Comparison of ENCODE assay signal across 13 cellular contexts in genomic region chr2:238459081-238459629, GRCh38. TPM values are rescaled to one million over a fixed set of nuclear protein-coding genes. Genes with fewer than 3 reads are reported as not detected.
DNase-seq lines count a peak whose midpoint lies in the region; ATAC-seq and TF ChIP-seq lines count a peak whose summit lies in the region.
"Had no signal": no experiment of that assay in that cellular context is flagged by ENCODE, and none has a peak within 500 bp of the region (broad histone marks: within the 10 kb centered on the region; RNA-seq: fewer than 3 reads in every experiment).

No MANE protein-coding gene starts in this region.

- TF ChIP-seq POLR2A in gastrocnemius medialis (IDR thresholded peaks at IDR 0.05) = no peak

- H3K4me3 ChIP-seq in gastrocnemius medialis = peak overlapping the region in 1 of 4 donors; percentile 18
- H3K4me3 ChIP-seq: GM12878, suprapubic skin had no signal

- H3K36me3 ChIP-seq in gastrocnemius medialis = no peaks in the 10 kb centered on the region
- H3K36me3 ChIP-seq: suprapubic skin had no signal

- no peaks in the 10 kb centered on the region for H3K27me3 ChIP-seq in gastrocnemius medialis
- H3K27me3 ChIP-seq: suprapubic skin had no signal

- H3K4me1 ChIP-seq in gastrocnemius medialis = peaks cover 17 to 32% of the 10 kb centered on the region in 2 donors

- DNase-seq in GM03348 (ENCODE audit: low spot score) = peak; percentile 86
- DNase-seq in astrocyte of the hippocampus (ENCODE audit: low read depth, low spot score) = peak; percentile 83
- peak; percentile 77 for DNase-seq in left ventricle myocardium superior
- DNase-seq in gastrocnemius medialis = peak; percentile 79 to 91
- no peak for DNase-seq in COLO668 (lab: John Stamatoyannopoulos, UW; ENCODE audit: unreplicated experiment)
- DNase-seq in NCI-H1048 (lab: John Stamatoyannopoulos, UW) = no peak
- DNase-seq in HPDE6-E6E7 (ENCODE audit: extremely low spot score) = no peak
- DNase-seq: activated naive CD4-positive, alpha-beta T cell treated with anti-CD3 and anti-CD28 coated beads for 36 hours; effector CD4-positive, alpha-beta T cell; NCI-H1417 had no signal

- intact Hi-C loops in left ventricle myocardium superior (cut with micrococcal nuclease) = no loop called here
- intact Hi-C loops in gastrocnemius medialis (cut with DNase I; ENCODE audit: low total_unique reads) = loop anchor here (1.0 to 5.0 kb wide), 4 partner anchors 9 to 143 kb away; no protein-coding TSS in a partner anchor

- no peaks in the 10 kb centered on the region for H3K9me3 ChIP-seq in gastrocnemius medialis
- H3K9me3 ChIP-seq: suprapubic skin had no signal

- peak overlapping the region; percentile 62 to 80 (median 74) for H3K27ac ChIP-seq in gastrocnemius medialis
- H3K27ac ChIP-seq: suprapubic skin had no signal

- in situ Hi-C loops in gastrocnemius medialis (cut with MboI; ENCODE audit: low sequenced_read_pairs in 4 of 4) = loop anchor here in 1 of 4 donors (25.0 kb wide), 1 partner anchor 97 kb away; no protein-coding TSS in a partner anchor

- peak; percentile 89 for ATAC-seq in left ventricle myocardium superior
- ATAC-seq in gastrocnemius medialis = peak; percentile 89 to 92
- ATAC-seq in HG02623 (IDR thresholded peaks at IDR 0.05; ENCODE audit: unreplicated experiment) = no peak
- ATAC-seq: GM12878 had no signal

- TF ChIP-seq CTCF in gastrocnemius medialis (IDR thresholded peaks at IDR 0.05 in 4 of 5, conservative IDR thresholded peaks at IDR 0.05 in 1 of 5) = no peak

RNA-seq across cellular contexts. Expression of gene ASB1, which starts 32.4 kb away (rescaled TPM):
- 60.2 TPM for total RNA-seq in left ventricle myocardium superior
- total RNA-seq in gastrocnemius medialis = 10 to 100 TPM; 17.1 to 33.6 (median 26.3) TPM

Comparison
In these comparisons a context has a peak if more than half of its experiments do, and no peak if none do; other contexts are left out.
1. DNase-seq: peak in GM03348 (single experiment), astrocyte of the hippocampus (single experiment), left ventricle myocardium superior (single experiment) and gastrocnemius medialis (2 of 2); none in COLO668 (single experiment), NCI-H1048 (single experiment) and HPDE6-E6E7 (single experiment).